In genomic region chr1:202563818-202564217, GRCh38 we compare ENCODE assay signal across 20 cellular contexts.
"Had no signal": no experiment of that assay in that cellular context is flagged by ENCODE, and none has a peak within 500 bp of the region (broad histone marks: within the 10 kb centered on the region; RNA-seq: fewer than 3 reads in every experiment).

No MANE protein-coding gene starts in this region.

- H3K27ac ChIP-seq: foreskin keratinocyte, SK-N-MC had no signal

- H3K36me3 ChIP-seq: ovary had no signal

- H3K27me3 ChIP-seq: foreskin keratinocyte, ovary, spleen had no signal

- H3K4me3 Mint-ChIP-seq: activated CD8-positive, alpha-beta T cell treated with anti-CD3 and anti-CD28 coated beads for 36 hours; activated naive CD8-positive, alpha-beta T cell treated with anti-CD3 and anti-CD28 coated beads for 36 hours; activated T-helper 17 cell treated with anti-CD3 and anti-CD28 coated beads, Interleukin-2, amount 50 U/mL, for 72 hours; stimulated activated naive B cell treated with anti-CD40 and anti-IgM and Interleukin-4, amounts not matched to agents 10 μg/mL and 1 μg/mL and 100 μg/mL, for 72 hours had no signal

- H3K9me3 ChIP-seq: ovary, spleen had no signal

- H3K9me3 Mint-ChIP-seq: activated CD8-positive, alpha-beta T cell treated with anti-CD3 and anti-CD28 coated beads for 36 hours; activated naive CD8-positive, alpha-beta T cell treated with anti-CD3 and anti-CD28 coated beads for 36 hours; activated T-helper 17 cell treated with anti-CD3 and anti-CD28 coated beads, Interleukin-2, amount 50 U/mL, for 72 hours; naive B cell; stimulated activated naive B cell treated with anti-CD40 and anti-IgM and Interleukin-4, amounts not matched to agents 10 μg/mL and 1 μg/mL and 100 μg/mL, for 72 hours had no signal

- H3K27me3 Mint-ChIP-seq: activated CD8-positive, alpha-beta T cell treated with anti-CD3 and anti-CD28 coated beads for 36 hours; activated naive CD8-positive, alpha-beta T cell treated with anti-CD3 and anti-CD28 coated beads for 36 hours; activated T-helper 17 cell treated with anti-CD3 and anti-CD28 coated beads, Interleukin-2, amount 50 U/mL, for 72 hours; stimulated activated naive B cell treated with anti-CD40 and anti-IgM and Interleukin-4, amounts not matched to agents 10 μg/mL and 1 μg/mL and 100 μg/mL, for 72 hours had no signal

- H3K4me1 Mint-ChIP-seq: activated T-helper 17 cell treated with anti-CD3 and anti-CD28 coated beads, Interleukin-2, amount 50 U/mL, for 72 hours had no signal

- DNase-seq: activated CD4-positive, alpha-beta T cell treated with anti-CD3 and anti-CD28 coated beads for 48 hours; activated CD8-positive, alpha-beta T cell treated with anti-CD3 and anti-CD28 coated beads for 36 hours; activated naive CD4-positive, alpha-beta T cell; activated naive CD8-positive, alpha-beta T cell treated with anti-CD3 and anti-CD28 coated beads for 36 hours; activated T-cell treated with anti-CD3 and anti-CD28 coated beads, Interleukin-2, amount 50 U/mL, for 1 hour; amniotic stem cell; foreskin keratinocyte; glutamatergic neuron; hypothalamus; kidney; mammary epithelial cell; naive B cell; ovary; spleen; stimulated activated CD4-positive, alpha-beta T cell treated with anti-CD3 and anti-CD28 coated beads, Interleukin-4, amount 100 ng/mL, for 4 hours; stimulated activated naive B cell treated with anti-CD40 and anti-IgM and Interleukin-4, amounts not matched to agents 10 μg/mL and 1 μg/mL and 100 μg/mL, for 72 hours; trophoblast cell had no signal

- H3K4me3 ChIP-seq: ovary, SK-N-MC, spleen had no signal

- H3K27ac Mint-ChIP-seq: activated CD8-positive, alpha-beta T cell treated with anti-CD3 and anti-CD28 coated beads for 36 hours; activated naive CD8-positive, alpha-beta T cell treated with anti-CD3 and anti-CD28 coated beads for 36 hours; activated T-helper 17 cell treated with anti-CD3 and anti-CD28 coated beads, Interleukin-2, amount 50 U/mL, for 72 hours; naive B cell had no signal

- ATAC-seq: activated CD8-positive, alpha-beta T cell treated with anti-CD3 and anti-CD28 coated beads for 36 hours; activated T-helper 17 cell treated with anti-CD3 and anti-CD28 coated beads, Interleukin-2, amount 50 U/mL, for 72 hours; foreskin keratinocyte; left lobe of liver; stimulated activated naive B cell treated with anti-CD40 and anti-IgM and Interleukin-4, amounts not matched to agents 10 μg/mL and 1 μg/mL and 100 μg/mL, for 72 hours had no signal
